Comparison of ENCODE assay signal across 1 cellular context in the genomic region with DNA sequence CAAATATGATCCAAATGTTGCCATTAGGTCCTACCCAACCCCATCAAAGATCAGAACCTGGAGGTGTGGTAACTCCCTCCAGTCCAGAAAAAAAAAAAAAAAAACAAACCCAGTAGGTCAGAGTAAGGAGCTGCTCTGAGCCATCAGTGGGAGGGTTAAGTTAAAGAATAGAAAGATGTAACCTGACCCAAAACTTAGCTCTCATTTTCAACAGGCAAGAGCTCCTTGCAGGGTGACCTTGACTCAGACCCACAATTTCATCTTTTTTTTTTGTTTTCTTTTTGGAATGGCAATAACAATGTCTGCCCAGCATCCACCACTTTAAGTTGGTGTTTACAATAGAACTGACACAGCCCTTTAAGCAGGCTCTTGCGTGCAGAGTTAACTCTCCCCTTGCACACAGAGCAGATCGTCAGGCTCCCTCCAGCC.
A peak's percentile ranks its signal among the peaks of the same experiment; 100 is the strongest.
TF ChIP-seq lines count a peak whose summit lies in the region.

No MANE protein-coding gene starts in this region.

TF ChIP-seq in K562, 482 proteins besides CTCF, POLR2A, EP300 and RAD21:
- TF ChIP-seq ZNF384 (IDR thresholded peaks at IDR 0.05; ENCODE audit: low read depth, low read length) (0 out of 2 replicates have a peak, but pooled peaks have one; percentile 19), EGR1 (conservative IDR thresholded peaks at IDR 0.05) (no peak), ZNF583 (CRISPR knock-in tag; IDR thresholded peaks at IDR 0.05) (no peak)
TF ChIP-seq in K562: peak in this region for 1.
